In the genomic region with DNA sequence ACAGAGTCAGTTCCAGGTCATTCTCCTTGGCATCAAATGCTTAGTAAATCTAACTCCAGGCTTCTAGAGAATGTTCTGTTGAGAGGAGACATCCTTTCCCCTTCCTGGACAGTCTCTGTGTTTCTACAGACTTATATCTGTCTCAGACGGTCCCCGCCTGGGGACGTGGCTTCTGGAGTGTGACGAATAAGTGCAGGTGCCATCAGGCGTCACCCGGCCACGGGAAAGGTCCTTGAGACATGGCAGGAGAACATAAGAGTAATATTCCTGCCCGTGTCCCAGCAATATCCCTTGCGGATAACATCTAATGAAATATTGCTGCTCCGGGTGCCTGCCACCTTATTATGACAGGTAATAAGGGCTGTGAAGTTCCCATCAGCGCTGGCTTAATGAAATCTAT, we compare ENCODE assay signal across 22 cellular contexts.
DNase-seq lines count a peak whose midpoint lies in the region; ATAC-seq and TF ChIP-seq lines count a peak whose summit lies in the region.
"Had no signal": no experiment of that assay in that cellular context is flagged by ENCODE, and none has a peak within 500 bp of the region (broad histone marks: within the 10 kb centered on the region; RNA-seq: fewer than 3 reads in every experiment).

No MANE protein-coding gene starts in this region.

- H3K4me3 ChIP-seq in BLaER1 (no peak overlapping the region), RWPE2 (ENCODE audit: severe bottlenecking) (no peak overlapping the region), neural progenitor cell (no peak overlapping the region)
- H3K4me3 ChIP-seq: A549, GM12878, GM23248 had no signal

- no peaks in the 10 kb centered on the region for H3K9me3 Mint-ChIP-seq in neural progenitor cell
- H3K9me3 Mint-ChIP-seq: CD8-positive, alpha-beta T cell had no signal

- peaks cover 50% of the 10 kb centered on the region for H3K4me1 ChIP-seq in BLaER1
- no peaks in the 10 kb centered on the region for H3K4me1 ChIP-seq in RWPE2 (ENCODE audit: insufficient read depth, poor library complexity, severe bottlenecking)
- peaks cover 26% of the 10 kb centered on the region for H3K4me1 ChIP-seq in neural progenitor cell
- H3K4me1 ChIP-seq: A549, Caco-2 had no signal

- H3K9ac ChIP-seq in BLaER1, result no peak overlapping the region
- H3K9ac ChIP-seq in neural progenitor cell, result no peak overlapping the region
- H3K9ac ChIP-seq: GM23248 had no signal

- H3K4me3 Mint-ChIP-seq in neural progenitor cell, result no peak overlapping the region
- H3K4me3 Mint-ChIP-seq: CD4-positive, CD25-positive, alpha-beta regulatory T cell; CD8-positive, alpha-beta T cell had no signal

- H3K27ac ChIP-seq in BLaER1 (no peak overlapping the region), RWPE2 (ENCODE audit: poor library complexity, severe bottlenecking) (no peak overlapping the region), neural progenitor cell (no peak overlapping the region)
- H3K27ac ChIP-seq: A549, C4-2B, GM23248 had no signal

- 0 out of 2 replicates have a peak, but pooled peaks cover 6% of the 10 kb centered on the region for H4K20me1 ChIP-seq in BLaER1
- no peaks in the 10 kb centered on the region for H4K20me1 ChIP-seq in neural progenitor cell (ENCODE audit: low read depth)

- no peak overlapping the region for H2AFZ ChIP-seq in neural progenitor cell (replicated peaks)
- H2AFZ ChIP-seq: GM23248 had no signal

- H3K9me3 ChIP-seq in BLaER1 (no peaks in the 10 kb centered on the region), RWPE2 (ENCODE audit: severe bottlenecking) (no peaks in the 10 kb centered on the region), neural progenitor cell (ENCODE audit: low read depth) (no peaks in the 10 kb centered on the region)
- H3K9me3 ChIP-seq: A549, BE2C, Caco-2 had no signal

- H3K27me3 ChIP-seq in BLaER1 (0 out of 2 replicates have a peak, but pooled peaks cover 3% of the 10 kb centered on the region), RWPE2 (ENCODE audit: insufficient read depth, poor library complexity, severe bottlenecking) (no peaks in the 10 kb centered on the region), neural progenitor cell (no peaks in the 10 kb centered on the region)
- H3K27me3 ChIP-seq: BE2C had no signal

- ATAC-seq in RWPE2 (ENCODE audit: low read depth) (no peak), GM18873 (IDR thresholded peaks at IDR 0.05; ENCODE audit: low FRiP score, unreplicated experiment) (no peak)
- ATAC-seq: CD8-positive, alpha-beta T cell; GM12878 had no signal

- H3K36me3 ChIP-seq in BLaER1, result no peaks in the 10 kb centered on the region
- no peaks in the 10 kb centered on the region for H3K36me3 ChIP-seq in RWPE2 (ENCODE audit: low read depth)
- H3K36me3 ChIP-seq in neural progenitor cell, result no peaks in the 10 kb centered on the region

- H3K79me2 ChIP-seq in neural progenitor cell (ENCODE audit: low read depth), result no peaks in the 10 kb centered on the region

- H3K27ac Mint-ChIP-seq in neural progenitor cell, result peak overlapping the region; percentile 46
- H3K27ac Mint-ChIP-seq: CD4-positive, CD25-positive, alpha-beta regulatory T cell; CD8-positive, alpha-beta T cell had no signal

- H3F3A ChIP-seq in neural progenitor cell (ENCODE audit: low read depth), result peaks cover 5% of the 10 kb centered on the region

- TF ChIP-seq CTCF in RWPE2 (IDR thresholded peaks at IDR 0.05; ENCODE audit: poor library complexity, severe bottlenecking), result no peak
- no peak for TF ChIP-seq CTCF in neural progenitor cell (IDR thresholded peaks at IDR 0.05)

- H3K4me1 Mint-ChIP-seq in neural progenitor cell, result peaks cover 55% of the 10 kb centered on the region

- H3K36me3 Mint-ChIP-seq in neural progenitor cell, result peaks cover 2% of the 10 kb centered on the region
- H3K36me3 Mint-ChIP-seq: CD4-positive, CD25-positive, alpha-beta regulatory T cell; CD8-positive, alpha-beta T cell had no signal

- H3K27me3 Mint-ChIP-seq in neural progenitor cell (ENCODE audit: insufficient read depth, low read depth), result peaks cover 9% of the 10 kb centered on the region
- H3K27me3 Mint-ChIP-seq: CD4-positive, CD25-positive, alpha-beta regulatory T cell had no signal

- H3K4me2 ChIP-seq in BLaER1 (peak overlapping the region; percentile 76), neural progenitor cell (no peak overlapping the region)
- H3K4me2 ChIP-seq: A549 had no signal

- DNase-seq in RWPE2 (ENCODE audit: low spot score) (peak; percentile 37), neural progenitor cell (ENCODE audit: low spot score) (no peak), DMS53 treated with DMSO at 0.1 percent for 48 hours (lab: John Stamatoyannopoulos, UW; ENCODE audit: unreplicated experiment) (no peak), hepatic stellate cell (ENCODE audit: low spot score) (no peak)
- DNase-seq: 8988T; ACHN; AML-193; BE2C; Caco-2; CD4-positive, CD25-positive, alpha-beta regulatory T cell; CD8-positive, alpha-beta T cell; DMS153; DMS79; EL; GDM1; GM23248; HCEC 1CT had no signal
